In the genomic region with DNA sequence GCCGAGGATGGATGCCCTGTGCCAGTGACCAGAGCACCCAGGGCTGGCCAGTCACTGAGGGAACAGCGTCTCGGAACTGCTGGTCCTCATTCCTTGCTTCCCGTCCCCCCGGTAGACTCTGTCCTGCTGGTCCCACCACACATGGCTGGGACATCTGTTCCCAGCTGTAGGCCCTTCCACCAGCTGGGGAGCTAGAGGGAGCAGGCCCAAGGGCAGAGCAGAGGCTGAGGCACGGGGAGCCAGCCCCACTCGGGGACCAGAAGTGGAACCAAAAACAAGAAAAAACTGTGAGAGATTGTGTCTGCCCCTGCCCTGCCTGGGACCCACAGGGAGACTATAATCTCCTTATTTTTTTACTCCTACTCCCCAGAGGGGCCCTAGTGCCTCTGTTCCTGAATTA, we compare ENCODE assay signal across 24 cellular contexts. TPM values are rescaled to one million over a fixed set of nuclear protein-coding genes. Genes with fewer than 3 reads are reported as not detected.
A peak's percentile ranks its signal among the peaks of the same experiment; 100 is the strongest.
DNase-seq lines count a peak whose midpoint lies in the region; ATAC-seq and TF ChIP-seq lines count a peak whose summit lies in the region.
"Had no signal": no experiment of that assay in that cellular context is flagged by ENCODE, and none has a peak within 500 bp of the region (broad histone marks: within the 10 kb centered on the region; RNA-seq: fewer than 3 reads in every experiment).

No MANE protein-coding gene starts in this region.

- no peaks in the 10 kb centered on the region for H3K27me3 ChIP-seq in CD4-positive, alpha-beta memory T cell (ENCODE audit: insufficient read depth, low read length)
- no peaks in the 10 kb centered on the region for H3K27me3 ChIP-seq in naive thymus-derived CD4-positive, alpha-beta T cell (ENCODE audit: control insufficient read depth in 2 of 2, insufficient read depth in 2 of 2, low read length in 2 of 2)
- no peaks in the 10 kb centered on the region for H3K27me3 ChIP-seq in brain microvascular endothelial cell (replicated peaks)
- H3K27me3 ChIP-seq: heart left ventricle, right lobe of liver, upper lobe of right lung had no signal

- H3K27me3 Mint-ChIP-seq in activated T-cell treated with anti-CD3 and anti-CD28 coated beads, Interleukin-2, amount 50 U/mL, for 24 hours = no peaks in the 10 kb centered on the region
- H3K27me3 Mint-ChIP-seq in CD4-positive, alpha-beta memory T cell = no peaks in the 10 kb centered on the region
- H3K27me3 Mint-ChIP-seq in activated T-helper 17 cell treated with anti-CD3 and anti-CD28 coated beads, Interleukin-2, amount 50 U/mL, for 72 hours = no peaks in the 10 kb centered on the region
- no peaks in the 10 kb centered on the region for H3K27me3 Mint-ChIP-seq in naive thymus-derived CD4-positive, alpha-beta T cell

- H3K4me3 Mint-ChIP-seq in activated T-cell treated with anti-CD3 and anti-CD28 coated beads, Interleukin-2, amount 50 U/mL, for 24 hours = no peak overlapping the region
- peak overlapping the region in 3 of 8 donors; percentile 7 to 47 (median 33) for H3K4me3 Mint-ChIP-seq in CD4-positive, alpha-beta memory T cell
- no peak overlapping the region for H3K4me3 Mint-ChIP-seq in activated T-helper 17 cell treated with anti-CD3 and anti-CD28 coated beads, Interleukin-2, amount 50 U/mL, for 72 hours
- no peak overlapping the region for H3K4me3 Mint-ChIP-seq in naive thymus-derived CD4-positive, alpha-beta T cell
- H3K4me3 Mint-ChIP-seq: mesothelial cell of epicardium; natural killer cell treated with Interleukin-12 subunit alpha and Interleukin-12 subunit beta and Interleukin-15 and Interleukin-18, amount 100 ng/mL, for 72 hours had no signal

- H3K9me3 Mint-ChIP-seq in activated T-cell treated with anti-CD3 and anti-CD28 coated beads, Interleukin-2, amount 50 U/mL, for 24 hours = no peaks in the 10 kb centered on the region
- peaks cover 0 to 2% (median 0%) of the 10 kb centered on the region in 8 donors for H3K9me3 Mint-ChIP-seq in CD4-positive, alpha-beta memory T cell
- H3K9me3 Mint-ChIP-seq in activated T-helper 17 cell treated with anti-CD3 and anti-CD28 coated beads, Interleukin-2, amount 50 U/mL, for 72 hours = no peaks in the 10 kb centered on the region
- H3K9me3 Mint-ChIP-seq in naive thymus-derived CD4-positive, alpha-beta T cell = no peaks in the 10 kb centered on the region
- H3K9me3 Mint-ChIP-seq: mesothelial cell of epicardium; natural killer cell treated with Interleukin-12 subunit alpha and Interleukin-12 subunit beta and Interleukin-15 and Interleukin-18, amount 100 ng/mL, for 72 hours had no signal

- peaks cover 73% of the 10 kb centered on the region for H3K4me1 Mint-ChIP-seq in activated T-cell treated with anti-CD3 and anti-CD28 coated beads, Interleukin-2, amount 50 U/mL, for 24 hours (ENCODE audit: low read depth)
- H3K4me1 Mint-ChIP-seq in CD4-positive, alpha-beta memory T cell = peaks cover 49 to 91% (median 66%) of the 10 kb centered on the region in 4 donors
- H3K4me1 Mint-ChIP-seq in activated T-helper 17 cell treated with anti-CD3 and anti-CD28 coated beads, Interleukin-2, amount 50 U/mL, for 72 hours = peaks cover 46% of the 10 kb centered on the region
- peaks cover 46 to 88% (median 62%) of the 10 kb centered on the region in 7 donors for H3K4me1 Mint-ChIP-seq in naive thymus-derived CD4-positive, alpha-beta T cell

- in situ Hi-C loops in brain microvascular endothelial cell (cut with HindIII; ENCODE audit: low pct_ligation_motif_present, low sequenced_read_pairs) = loop anchor here (25.0 kb wide), 1 partner anchor 112 kb away; no protein-coding TSS in a partner anchor

- H3K27ac Mint-ChIP-seq in activated T-cell treated with anti-CD3 and anti-CD28 coated beads, Interleukin-2, amount 50 U/mL, for 24 hours = peak overlapping the region; percentile 91
- H3K27ac Mint-ChIP-seq in CD4-positive, alpha-beta memory T cell = peak overlapping the region in 4 of 7 donors; percentile 58 to 96 (median 88)
- peak overlapping the region; percentile 80 for H3K27ac Mint-ChIP-seq in activated T-helper 17 cell treated with anti-CD3 and anti-CD28 coated beads, Interleukin-2, amount 50 U/mL, for 72 hours
- H3K27ac Mint-ChIP-seq in naive thymus-derived CD4-positive, alpha-beta T cell = peak overlapping the region; percentile 31 to 100 (median 73)
- H3K27ac Mint-ChIP-seq: mesothelial cell of epicardium had no signal

- H3K4me3 ChIP-seq in CD4-positive, alpha-beta memory T cell (ENCODE audit: low read length in 2 of 2) = no peak overlapping the region
- no peak overlapping the region for H3K4me3 ChIP-seq in naive thymus-derived CD4-positive, alpha-beta T cell (ENCODE audit: low read length)
- no peak overlapping the region for H3K4me3 ChIP-seq in brain microvascular endothelial cell (ENCODE audit: low read depth, low read length)
- H3K4me3 ChIP-seq: BLaER1, coronary artery, heart left ventricle, left lung, PC-9, right lobe of liver, upper lobe of right lung had no signal

- intact Hi-C loops in CD4-positive, alpha-beta memory T cell (cut with micrococcal nuclease) = no loop called here
- intact Hi-C loops in naive thymus-derived CD4-positive, alpha-beta T cell (cut with micrococcal nuclease) = no loop called here

- no peak overlapping the region for H3K27ac ChIP-seq in CD4-positive, alpha-beta memory T cell (ENCODE audit: low read depth, low read length)
- no peak overlapping the region for H3K27ac ChIP-seq in naive thymus-derived CD4-positive, alpha-beta T cell (ENCODE audit: low read depth, low read length)
- no peak overlapping the region for H3K27ac ChIP-seq in brain microvascular endothelial cell
- H3K27ac ChIP-seq: BLaER1, left lung, PC-9, right lobe of liver, upper lobe of right lung had no signal

- peaks cover 90% of the 10 kb centered on the region for H3K4me1 ChIP-seq in CD4-positive, alpha-beta memory T cell (ENCODE audit: insufficient read depth, low read length)
- peaks cover 44% of the 10 kb centered on the region in 2 donors for H3K4me1 ChIP-seq in naive thymus-derived CD4-positive, alpha-beta T cell (ENCODE audit: control insufficient read depth in 2 of 2, insufficient read depth in 2 of 2, low read length in 2 of 2)

- peaks cover 64% of the 10 kb centered on the region for H3K36me3 Mint-ChIP-seq in activated T-cell treated with anti-CD3 and anti-CD28 coated beads, Interleukin-2, amount 50 U/mL, for 24 hours (ENCODE audit: low read depth)
- peaks cover 49 to 58% of the 10 kb centered on the region in 2 donors for H3K36me3 Mint-ChIP-seq in CD4-positive, alpha-beta memory T cell
- peaks cover 80% of the 10 kb centered on the region for H3K36me3 Mint-ChIP-seq in activated T-helper 17 cell treated with anti-CD3 and anti-CD28 coated beads, Interleukin-2, amount 50 U/mL, for 72 hours (ENCODE audit: low read depth)
- peaks cover 0 to 44% (median 22%) of the 10 kb centered on the region in 5 donors for H3K36me3 Mint-ChIP-seq in naive thymus-derived CD4-positive, alpha-beta T cell

- ATAC-seq in activated T-helper 17 cell treated with anti-CD3 and anti-CD28 coated beads, Interleukin-2, amount 50 U/mL, for 72 hours (replicated peaks) = no peak
- no peak for ATAC-seq in naive thymus-derived CD4-positive, alpha-beta T cell
- ATAC-seq: left lung; natural killer cell treated with Interleukin-12 subunit alpha and Interleukin-12 subunit beta and Interleukin-15 and Interleukin-18, amount 100 ng/mL, for 72 hours; upper lobe of right lung had no signal

- POLR2A ChIA-PET in CD4-positive, alpha-beta memory T cell (lab: Charles Lee; ENCODE audit: partially characterized antibody) = interaction anchor here (1.0 to 23.5 kb wide), 4 partner anchors 10 to 56 kb away, joined by 3 to 728 read pairs (median 50); a partner anchor contains a TSS
- POLR2A ChIA-PET in naive thymus-derived CD4-positive, alpha-beta T cell (lab: Charles Lee) = interaction anchor here (0.5 to 14.7 kb wide), 9 partner anchors 9 to 92 kb away, joined by 3 to 160 read pairs (median 5); a partner anchor contains a TSS

- H3K36me3 ChIP-seq in CD4-positive, alpha-beta memory T cell (ENCODE audit: insufficient read depth, low read length) = peaks cover 53% of the 10 kb centered on the region
- peaks cover 19 to 59% (median 32%) of the 10 kb centered on the region in 3 experiments for H3K36me3 ChIP-seq in naive thymus-derived CD4-positive, alpha-beta T cell (ENCODE audit: control insufficient read depth in 2 of 3, insufficient read depth in 3 of 3, low read length in 3 of 3)
- H3K36me3 ChIP-seq in brain microvascular endothelial cell (replicated peaks) = peaks cover 51% of the 10 kb centered on the region
- H3K36me3 ChIP-seq: right lobe of liver had no signal

- CTCF ChIA-PET in CD4-positive, alpha-beta memory T cell (lab: Charles Lee; ENCODE audit: partially characterized antibody) = interaction anchor here (1.2 to 20.2 kb wide), 2 partner anchors 19 to 150 kb away, joined by 4 to 543 read pairs; a partner anchor contains a TSS
- CTCF ChIA-PET in naive thymus-derived CD4-positive, alpha-beta T cell (lab: Charles Lee) = interaction anchor here (0.9 to 8.8 kb wide), 3 partner anchors 14 to 111 kb away, joined by 3 to 129 read pairs (median 3); a partner anchor contains a TSS

- no peak for DNase-seq in activated T-cell treated with anti-CD3 and anti-CD28 coated beads, Interleukin-2, amount 50 U/mL, for 24 hours
- no peak for DNase-seq in activated T-cell treated with anti-CD3 and anti-CD28 coated beads, Interleukin-2, amount 50 U/mL, for 48 hours
- peak in 1 of 5 donors; percentile 8 for DNase-seq in CD4-positive, alpha-beta memory T cell
- DNase-seq in naive thymus-derived CD4-positive, alpha-beta T cell = no peak
- DNase-seq in NCI-H1105 treated with DMSO at 0.1 percent for 48 hours (lab: John Stamatoyannopoulos, UW) (no peak), hippocampal formation (lab: John Stamatoyannopoulos, UW) (no peak), brain microvascular endothelial cell (no peak)
- DNase-seq: left lung, NCI-H2029, right lobe of liver, SIG-M5, T-helper 1 cell, upper lobe of right lung had no signal

- no peak for TF ChIP-seq CTCF in brain microvascular endothelial cell (IDR thresholded peaks at IDR 0.05; ENCODE audit: low read depth, low read length, missing control alignments)

- H3K9me3 ChIP-seq in CD4-positive, alpha-beta memory T cell (ENCODE audit: control insufficient read depth in 1 of 2, low read length in 2 of 2) = no peaks in the 10 kb centered on the region
- H3K9me3 ChIP-seq in naive thymus-derived CD4-positive, alpha-beta T cell (ENCODE audit: control insufficient read depth in 2 of 3, low read length in 3 of 3) = no peaks in the 10 kb centered on the region
- H3K9me3 ChIP-seq: BLaER1, heart left ventricle, left lung, right lobe of liver, upper lobe of right lung had no signal

RNA-seq across cellular contexts. Expression of a gene that starts 23.8 kb away (rescaled TPM):
- 100 to 1,000 TPM; 186 TPM for total RNA-seq in CD4-positive, alpha-beta memory T cell
- 10 to 100 TPM; 53.5 to 95.4 TPM for polyA plus RNA-seq in CD4-positive, alpha-beta memory T cell
- 10 to 100 TPM; 64.3 to 69.0 TPM for total RNA-seq in activated T-helper 17 cell treated with anti-CD3 and anti-CD28 coated beads, Interleukin-2, amount 50 U/mL, for 72 hours
- 100 to 1,000 TPM; 105 to 130 (median 117) TPM for total RNA-seq in naive thymus-derived CD4-positive, alpha-beta T cell
- 10 to 100 TPM; 49.2 to 89.4 TPM for polyA plus RNA-seq in naive thymus-derived CD4-positive, alpha-beta T cell

RNA-seq across cellular contexts. Expression of a gene that starts 28.2 kb away (rescaled TPM):
- total RNA-seq in CD4-positive, alpha-beta memory T cell = not detected
- polyA plus RNA-seq in CD4-positive, alpha-beta memory T cell = not detected
- not detected for total RNA-seq in activated T-helper 17 cell treated with anti-CD3 and anti-CD28 coated beads, Interleukin-2, amount 50 U/mL, for 72 hours
- under 1 TPM in 1 of 5 experiments, not detected in 4; 0.59 TPM for total RNA-seq in naive thymus-derived CD4-positive, alpha-beta T cell
- polyA plus RNA-seq in naive thymus-derived CD4-positive, alpha-beta T cell = not detected
- total RNA-seq: A673; bronchial epithelial cell; HT-29; natural killer cell treated with Interleukin-12 subunit alpha and Interleukin-12 subunit beta and Interleukin-15 and Interleukin-18, amount 100 ng/mL, for 72 hours; PC-9; right lobe of liver; subcutaneous adipose tissue had no signal

RNA-seq across cellular contexts. Expression of a gene that starts 56.0 kb away (rescaled TPM):
- total RNA-seq in CD4-positive, alpha-beta memory T cell = 100 to 1,000 TPM; 101 to 106 TPM
- 10 to 100 TPM; 54.6 to 73.0 TPM for polyA plus RNA-seq in CD4-positive, alpha-beta memory T cell
- total RNA-seq in activated T-helper 17 cell treated with anti-CD3 and anti-CD28 coated beads, Interleukin-2, amount 50 U/mL, for 72 hours = 10 to 100 TPM; 38.2 to 41.2 TPM
- total RNA-seq in naive thymus-derived CD4-positive, alpha-beta T cell = 10 to 100 TPM in 4 of 5 experiments, 1 to 10 TPM in 1; 5.2 to 91.6 (median 85.6) TPM
- 10 to 100 TPM; 55.1 to 66.3 TPM for polyA plus RNA-seq in naive thymus-derived CD4-positive, alpha-beta T cell
